In the genomic region with DNA sequence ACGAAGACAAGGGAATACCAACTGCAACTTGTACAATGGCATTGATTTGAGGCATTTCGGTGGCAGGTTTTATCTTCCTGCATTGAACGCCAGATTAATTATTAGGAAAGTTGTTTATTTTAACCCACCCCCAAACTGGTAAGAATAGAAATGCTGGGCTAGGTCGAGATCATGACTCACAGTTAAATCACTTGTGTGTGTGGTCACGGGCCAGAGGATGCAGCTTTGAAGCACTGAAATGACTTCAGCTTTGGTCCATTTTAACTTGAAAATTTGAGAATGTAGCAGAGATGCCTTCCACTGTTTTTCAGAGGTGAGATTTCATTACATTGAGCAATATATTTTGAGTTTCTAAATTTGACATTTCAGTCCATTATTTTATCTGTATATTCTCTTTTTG, we compare ENCODE assay signal across 13 cellular contexts. TPM values are rescaled to one million over a fixed set of nuclear protein-coding genes. Genes with fewer than 3 reads are reported as not detected.
DNase-seq lines count a peak whose midpoint lies in the region; ATAC-seq, FAIRE-seq and TF ChIP-seq lines count a peak whose summit lies in the region.
"Had no signal": no experiment of that assay in that cellular context is flagged by ENCODE, and none has a peak within 500 bp of the region (broad histone marks: within the 10 kb centered on the region; RNA-seq: fewer than 3 reads in every experiment).

No MANE protein-coding gene starts in this region.

- no peak overlapping the region for H3K56ac ChIP-seq in mesendoderm (ENCODE audit: low read length)

- H3K79me2 ChIP-seq in Karpas-422 (ENCODE audit: low read length) = peaks cover 7% of the 10 kb centered on the region; the same call in 1 of the 2 replicates
- no peaks in the 10 kb centered on the region for H3K79me2 ChIP-seq in mesendoderm (ENCODE audit: control insufficient read depth, insufficient read depth, low read length)
- H3K79me2 ChIP-seq: parathyroid adenoma had no signal

- no peak overlapping the region for H2BK5ac ChIP-seq in mesendoderm (ENCODE audit: low read length)

- H3K4me3 Mint-ChIP-seq in stimulated activated naive CD8-positive, alpha-beta T cell treated with anti-CD3 and anti-CD28 coated beads, Interleukin-15, amount 100 ng/mL, for 72 hours = no peak overlapping the region

- POLR2A ChIA-PET in BJ (lab: Charles Lee) = interaction anchor here (0.5 to 0.6 kb wide), 2 partner anchors 50 to 1968 kb away, joined by 3 to 5 read pairs; no protein-coding TSS in a partner anchor
- POLR2A ChIA-PET in A673 (lab: Charles Lee; ENCODE audit: low non-redundant PET) = no interaction called here

- no peak overlapping the region for H3K4me3 ChIP-seq in BJ (ENCODE audit: low read depth, low read length)
- no peak overlapping the region for H3K4me3 ChIP-seq in Karpas-422 (ENCODE audit: low read length)
- H3K4me3 ChIP-seq in bronchial epithelial cell (ENCODE audit: low read depth, low read length) = no peak overlapping the region
- no peak overlapping the region for H3K4me3 ChIP-seq in A673 (ENCODE audit: low read depth, low read length, poor library complexity, severe bottlenecking)
- no peak overlapping the region for H3K4me3 ChIP-seq in left lung
- no peak overlapping the region for H3K4me3 ChIP-seq in mesendoderm (ENCODE audit: low read length)
- H3K4me3 ChIP-seq: testis had no signal

- H3K27me3 ChIP-seq in BJ (ENCODE audit: control insufficient read depth, insufficient read depth, low read length) = no peaks in the 10 kb centered on the region
- no peaks in the 10 kb centered on the region for H3K27me3 ChIP-seq in Karpas-422 (ENCODE audit: low read length)
- no peaks in the 10 kb centered on the region for H3K27me3 ChIP-seq in bronchial epithelial cell (ENCODE audit: control insufficient read depth, insufficient read depth, low read length)
- no peaks in the 10 kb centered on the region for H3K27me3 ChIP-seq in A673 (replicated peaks; ENCODE audit: insufficient read depth, low read depth, low read length, poor library complexity)
- H3K27me3 ChIP-seq in left lung = no peaks in the 10 kb centered on the region
- no peaks in the 10 kb centered on the region for H3K27me3 ChIP-seq in mesendoderm (ENCODE audit: insufficient read depth, low read length, poor library complexity)
- H3K27me3 ChIP-seq: testis had no signal

- CTCF ChIA-PET in BJ (lab: Yijun Ruan, JAX) = interaction anchor here (1.0 to 16.4 kb wide), 14 partner anchors 11 to 227 kb away, joined by 3 to 315 read pairs (median 14); partner anchors contain the start of genes C1QL4, DNAJC22 and SPATS2
- CTCF ChIA-PET in A673 (lab: Charles Lee) = interaction anchor here (1.0 kb wide), 1 partner anchor 157 kb away, joined by 3 read pairs; no protein-coding TSS in a partner anchor

- H3K9me2 ChIP-seq in Karpas-422 (replicated peaks; ENCODE audit: insufficient read depth, low read length) = no peaks in the 10 kb centered on the region

- H4K20me1 ChIP-seq in Karpas-422 (ENCODE audit: insufficient read depth, low read depth, low read length) = no peaks in the 10 kb centered on the region

- TF ChIP-seq CTCF in BJ (IDR thresholded peaks at IDR 0.05; ENCODE audit: insufficient read depth, low read depth, low read length) = no peak
- TF ChIP-seq CTCF in bronchial epithelial cell (IDR thresholded peaks at IDR 0.05; ENCODE audit: insufficient read depth, low read length, severe bottlenecking) = no peak
- TF ChIP-seq CTCF in A673 (conservative IDR thresholded peaks at IDR 0.05; ENCODE audit: low read depth, low read length) = no peak
- TF ChIP-seq CTCF in left lung (IDR thresholded peaks at IDR 0.05) = no peak

- H4K5ac ChIP-seq in mesendoderm (ENCODE audit: low read length) = no peak overlapping the region

- H2AFZ ChIP-seq in Karpas-422 (ENCODE audit: low read length) = no peak overlapping the region
- H2AFZ ChIP-seq: parathyroid adenoma had no signal

- whole genome bisulfite sequencing in mesendoderm (ENCODE audit: extremely low coverage, insufficient coverage, low lambda C conversion rate) = no CpG with 5 or more reads among the region's 5 CpGs

- 0 out of 2 replicates have a peak, but pooled peaks cover 1% of the 10 kb centered on the region for H3K36me3 ChIP-seq in BJ (ENCODE audit: control insufficient read depth, insufficient read depth, low read length)
- H3K36me3 ChIP-seq in Karpas-422 (ENCODE audit: insufficient read depth, low read length) = peaks cover 35% of the 10 kb centered on the region; the same call in 1 of the 2 replicates
- H3K36me3 ChIP-seq in bronchial epithelial cell (ENCODE audit: control insufficient read depth, insufficient read depth, low read length) = no peaks in the 10 kb centered on the region
- no peaks in the 10 kb centered on the region for H3K36me3 ChIP-seq in A673 (ENCODE audit: insufficient read depth, low read length, poor library complexity, severe bottlenecking)
- H3K36me3 ChIP-seq in left lung = no peaks in the 10 kb centered on the region
- peaks cover 3% of the 10 kb centered on the region for H3K36me3 ChIP-seq in mesendoderm (ENCODE audit: control insufficient read depth, insufficient read depth, low read length)

- H3K4me2 ChIP-seq in Karpas-422 (ENCODE audit: low read depth, low read length, poor library complexity, severe bottlenecking) = no peak overlapping the region
- H3K4me2 ChIP-seq in mesendoderm (ENCODE audit: low read length) = no peak overlapping the region

- H2AK5ac ChIP-seq in mesendoderm (ENCODE audit: low read length) = no peak overlapping the region

- no peak overlapping the region for H3K18ac ChIP-seq in mesendoderm (ENCODE audit: low read length)

- no peak overlapping the region for H2BK15ac ChIP-seq in mesendoderm (replicated peaks; ENCODE audit: low read depth)

- no peak for ATAC-seq in left lung
- ATAC-seq in stimulated activated naive CD8-positive, alpha-beta T cell treated with anti-CD3 and anti-CD28 coated beads, Interleukin-15, amount 100 ng/mL, for 72 hours = no peak

- no peak overlapping the region for H2BK120ac ChIP-seq in mesendoderm (ENCODE audit: low read depth, low read length)

- H3K79me1 ChIP-seq in mesendoderm (ENCODE audit: low read length) = no peaks in the 10 kb centered on the region

- peaks cover 10% of the 10 kb centered on the region for H3K4me1 Mint-ChIP-seq in stimulated activated naive CD8-positive, alpha-beta T cell treated with anti-CD3 and anti-CD28 coated beads, Interleukin-15, amount 100 ng/mL, for 72 hours

- no peak overlapping the region for H3K27ac Mint-ChIP-seq in stimulated activated naive CD8-positive, alpha-beta T cell treated with anti-CD3 and anti-CD28 coated beads, Interleukin-15, amount 100 ng/mL, for 72 hours

- FAIRE-seq in bronchial epithelial cell (lab: Jason Lieb, UNC) = no peak
- FAIRE-seq: D721Med had no signal

- H3K4me1 ChIP-seq in Karpas-422 (ENCODE audit: low read length) (peaks cover 25% of the 10 kb centered on the region), A673 (ENCODE audit: insufficient read depth, low read length, poor library complexity, severe bottlenecking) (peaks cover 13% of the 10 kb centered on the region), left lung (no peaks in the 10 kb centered on the region), mesendoderm (ENCODE audit: control insufficient read depth, low read depth, low read length) (no peaks in the 10 kb centered on the region)
- H3K4me1 ChIP-seq: testis had no signal

- H3K27ac ChIP-seq in Karpas-422 (ENCODE audit: low read length) (peak overlapping the region; percentile 38), A673 (ENCODE audit: low read depth, low read length, poor library complexity, severe bottlenecking) (no peak overlapping the region), left lung (no peak overlapping the region), mesendoderm (ENCODE audit: low read depth, low read length) (no peak overlapping the region)
- H3K27ac ChIP-seq: parathyroid adenoma, testis had no signal

- intact Hi-C loops in A673 (cut with micrococcal nuclease; ENCODE audit: unreplicated experiment) (no loop called here), left lung (cut with DNase I) (no loop called here)

- no peaks in the 10 kb centered on the region for H3K9me3 Mint-ChIP-seq in stimulated activated naive CD8-positive, alpha-beta T cell treated with anti-CD3 and anti-CD28 coated beads, Interleukin-15, amount 100 ng/mL, for 72 hours

- no peak overlapping the region for H3K9ac ChIP-seq in Karpas-422 (ENCODE audit: low read length)
- no peak overlapping the region for H3K9ac ChIP-seq in mesendoderm (ENCODE audit: low read length)
- H3K9ac ChIP-seq: parathyroid adenoma had no signal

- no peaks in the 10 kb centered on the region for H3K27me3 Mint-ChIP-seq in stimulated activated naive CD8-positive, alpha-beta T cell treated with anti-CD3 and anti-CD28 coated beads, Interleukin-15, amount 100 ng/mL, for 72 hours

- H3K4ac ChIP-seq in mesendoderm (ENCODE audit: low read depth, low read length) = no peak overlapping the region

- DNase-seq in BJ (ENCODE audit: low read depth) (peak; percentile 13), Karpas-422 (no peak), bronchial epithelial cell (ENCODE audit: low read depth) (peak; percentile 83), lung microvascular endothelial cell (ENCODE audit: low read depth in 2 of 2) (peak; percentile 58 to 94), A673 (ENCODE audit: low spot score) (no peak), left lung (no peak), mesendoderm (no peak)
- no peak for DNase-seq in stimulated activated naive CD8-positive, alpha-beta T cell treated with anti-CD3 and anti-CD28 coated beads, Interleukin-15, amount 100 ng/mL, for 72 hours
- DNase-seq: foreskin melanocyte, NCI-H2107, testis had no signal

- BruUV-seq in A673 (replicated peaks; lab: Mats Ljungman, UMichigan) = no TSS peak

- H3K9me3 ChIP-seq in Karpas-422 (ENCODE audit: low read length) = no peaks in the 10 kb centered on the region
- no peaks in the 10 kb centered on the region for H3K9me3 ChIP-seq in A673 (ENCODE audit: low read depth, low read length, poor library complexity, severe bottlenecking)
- H3K9me3 ChIP-seq in left lung = no peaks in the 10 kb centered on the region
- H3K9me3 ChIP-seq: testis had no signal

- no peak overlapping the region for H4K8ac ChIP-seq in mesendoderm (ENCODE audit: low read depth, low read length)

- H3K23ac ChIP-seq in mesendoderm (ENCODE audit: low read length) = no peak overlapping the region

RNA-seq across cellular contexts. Expression of gene KCNH3, which starts 23.6 kb away (rescaled TPM):
- polyA plus RNA-seq in BJ (2011; rRNA removed) = 0.01 and 0.02 TPM in 2 replicates
- not detected in 2 replicates for polyA minus RNA-seq in BJ (2011; rRNA and poly(A)+ RNA removed)
- total RNA-seq in Karpas-422 (2014; rRNA removed; shearing (Covaris generic); ENCODE audit: low replicate concordance) = not detected in 2 replicates
- total RNA-seq in bronchial epithelial cell = under 0.01 TPM in 2 replicates
- under 0.01 TPM in 1 of 2 replicates, not detected in the other for total RNA-seq in lung microvascular endothelial cell
- 4.0 and 4.5 TPM in 2 replicates for total RNA-seq in A673 (2021)
- total RNA-seq in left lung = 1 to 10 TPM in 1 of 2 donors, under 1 TPM in 1; 0.15 to 2.4 TPM
- polyA plus RNA-seq in mesendoderm (2013, experiment 1 of 2) = 0.07 TPM
- polyA plus RNA-seq in mesendoderm (2013, experiment 2 of 2) = 0.06 TPM

RNA-seq across cellular contexts. Expression of gene MCRS1, which starts 52.7 kb away (rescaled TPM):
- 58.6 and 96.0 TPM in 2 replicates for polyA plus RNA-seq in BJ (2011; rRNA removed)
- 46.6 and 83.1 TPM in 2 replicates for polyA minus RNA-seq in BJ (2011; rRNA and poly(A)+ RNA removed)
- 28.6 and 51.8 TPM in 2 replicates for total RNA-seq in Karpas-422 (2014; rRNA removed; shearing (Covaris generic); ENCODE audit: low replicate concordance)
- 62.7 and 64.6 TPM in 2 replicates for total RNA-seq in bronchial epithelial cell
- total RNA-seq in lung microvascular endothelial cell = 42.9 and 44.2 TPM in 2 replicates
- 79.6 and 84.3 TPM in 2 replicates for total RNA-seq in A673 (2021)
- total RNA-seq in left lung = 10 to 100 TPM; 40.5 to 51.6 TPM
- polyA plus RNA-seq in mesendoderm (2013, experiment 1 of 2) = 69.8 TPM
- 68.8 TPM for polyA plus RNA-seq in mesendoderm (2013, experiment 2 of 2)

Comparison
In these comparisons a context has a peak if more than half of its experiments do, and no peak if none do; other contexts are left out.
1. DNase-seq: peak in BJ (single experiment), bronchial epithelial cell (single experiment) and lung microvascular endothelial cell (2 of 2); none in Karpas-422 (single experiment), A673 (single experiment), left lung (0 of 2), stimulated activated naive CD8-positive, alpha-beta T cell treated with anti-CD3 and anti-CD28 coated beads, Interleukin-15, amount 100 ng/mL, for 72 hours (0 of 2) and mesendoderm (single experiment).